In genomic region chr19:45515807-45516401, GRCh38 we compare ENCODE assay signal across 9 cellular contexts. TPM values are rescaled to one million over a fixed set of nuclear protein-coding genes. Genes with fewer than 3 reads are reported as not detected.
A peak's percentile ranks its signal among the peaks of the same experiment; 100 is the strongest.
DNase-seq lines count a peak whose midpoint lies in the region; ATAC-seq and TF ChIP-seq lines count a peak whose summit lies in the region.
"Had no signal": no experiment of that assay in that cellular context is flagged by ENCODE, and none has a peak within 500 bp of the region (broad histone marks: within the 10 kb centered on the region; RNA-seq: fewer than 3 reads in every experiment).

No MANE protein-coding gene starts in this region.

- peak overlapping the region; percentile 47; the same call in 1 of the 2 replicates for H3K9ac ChIP-seq in OCI-LY3 (ENCODE audit: low read length)

- H3K4me2 ChIP-seq in OCI-LY3 (ENCODE audit: low read length): no peak overlapping the region

- H3K4me1 Mint-ChIP-seq in CD4-positive, CD25-positive, alpha-beta regulatory T cell: peaks cover 0 to 57% (median 25%) of the 10 kb centered on the region in 4 donors
- H3K4me1 Mint-ChIP-seq in dendritic cell treated with granulocyte-macrophage colony-stimulating factor and Interleukin-4, amounts not matched to agents 40 ng/mL and 50 ng/mL, for 4 days (ENCODE audit: low read depth): peaks cover 90% of the 10 kb centered on the region

- no peaks in the 10 kb centered on the region for H3K9me3 Mint-ChIP-seq in CD4-positive, CD25-positive, alpha-beta regulatory T cell
- H3K9me3 Mint-ChIP-seq in dendritic cell treated with granulocyte-macrophage colony-stimulating factor and Interleukin-4, amounts not matched to agents 40 ng/mL and 50 ng/mL, for 4 days: no peaks in the 10 kb centered on the region

- TF ChIP-seq CTCF in OCI-LY3 (IDR thresholded peaks at IDR 0.05; ENCODE audit: low read depth, low read length): no peak

- H2AFZ ChIP-seq in OCI-LY3 (ENCODE audit: low read depth, low read length): no peak overlapping the region

- H4K20me1 ChIP-seq in OCI-LY3 (ENCODE audit: insufficient read depth, low read length): peaks cover 19% of the 10 kb centered on the region

- peak overlapping the region; percentile 56 to 91 (median 91) for H3K27ac Mint-ChIP-seq in CD4-positive, CD25-positive, alpha-beta regulatory T cell
- peak overlapping the region; percentile 94 for H3K27ac Mint-ChIP-seq in dendritic cell treated with granulocyte-macrophage colony-stimulating factor and Interleukin-4, amounts not matched to agents 40 ng/mL and 50 ng/mL, for 4 days

- peak overlapping the region; percentile 76 for H3K27ac ChIP-seq in CD4-positive, CD25-positive, alpha-beta regulatory T cell (ENCODE audit: insufficient read depth, low read length, poor library complexity, severe bottlenecking)
- H3K27ac ChIP-seq in OCI-LY3 (ENCODE audit: low read length) (peak overlapping the region; percentile 80), muscle layer of duodenum (ENCODE audit: low read length) (peak overlapping the region; percentile 85), substantia nigra (ENCODE audit: low read depth, low read length, poor library complexity, severe bottlenecking) (no peak overlapping the region)

- peak overlapping the region in 2 of 4 donors; percentile 43 to 66 for H3K4me3 Mint-ChIP-seq in CD4-positive, CD25-positive, alpha-beta regulatory T cell
- H3K4me3 Mint-ChIP-seq in dendritic cell treated with granulocyte-macrophage colony-stimulating factor and Interleukin-4, amounts not matched to agents 40 ng/mL and 50 ng/mL, for 4 days: peak overlapping the region; percentile 76

- intact Hi-C loops in dendritic cell treated with granulocyte-macrophage colony-stimulating factor and Interleukin-4, amounts not matched to agents 40 ng/mL and 50 ng/mL, for 4 days (cut with micrococcal nuclease): loop anchor here (1.0 kb wide), 1 partner anchor 7 kb away; no protein-coding TSS in a partner anchor

- H3K36me3 ChIP-seq in CD4-positive, CD25-positive, alpha-beta regulatory T cell (ENCODE audit: control insufficient read depth, insufficient read depth, low read length): peaks cover 28% of the 10 kb centered on the region
- peaks cover 35% of the 10 kb centered on the region for H3K36me3 ChIP-seq in OCI-LY3 (replicated peaks; ENCODE audit: low read depth, low read length)
- H3K36me3 ChIP-seq in muscle layer of duodenum (ENCODE audit: control insufficient read depth in 1 of 2, insufficient read depth in 2 of 2, low read length in 2 of 2): peaks cover 10 to 29% of the 10 kb centered on the region in 2 donors

- no peaks in the 10 kb centered on the region for H3K27me3 ChIP-seq in CD4-positive, CD25-positive, alpha-beta regulatory T cell (ENCODE audit: control insufficient read depth, insufficient read depth, low read length)
- H3K27me3 ChIP-seq in OCI-LY3 (ENCODE audit: low read depth, low read length): no peaks in the 10 kb centered on the region
- no peaks in the 10 kb centered on the region for H3K27me3 ChIP-seq in muscle layer of duodenum (ENCODE audit: low read depth, low read length)

- peaks cover 8% of the 10 kb centered on the region for H3K36me3 Mint-ChIP-seq in CD4-positive, CD25-positive, alpha-beta regulatory T cell
- peaks cover 92% of the 10 kb centered on the region for H3K36me3 Mint-ChIP-seq in dendritic cell treated with granulocyte-macrophage colony-stimulating factor and Interleukin-4, amounts not matched to agents 40 ng/mL and 50 ng/mL, for 4 days (ENCODE audit: low read depth)

- H3K79me2 ChIP-seq in OCI-LY3 (ENCODE audit: low read length): peaks cover 56% of the 10 kb centered on the region

- H3K9me3 ChIP-seq in CD4-positive, CD25-positive, alpha-beta regulatory T cell (ENCODE audit: control insufficient read depth in 2 of 2, low read length in 2 of 2): no peaks in the 10 kb centered on the region
- H3K9me3 ChIP-seq in OCI-LY3 (ENCODE audit: insufficient read depth, low read length) (no peaks in the 10 kb centered on the region), muscle layer of duodenum (ENCODE audit: control insufficient read depth in 1 of 2, low read length in 2 of 2) (no peaks in the 10 kb centered on the region)

- no peak for DNase-seq in CD4-positive, CD25-positive, alpha-beta regulatory T cell
- DNase-seq in substantia nigra (lab: John Stamatoyannopoulos, UW) (no peak), HuH-7 (ENCODE audit: low spot score) (no peak), superior temporal gyrus (ENCODE audit: extremely low spot score) (no peak)
- DNase-seq: NCI-H187 had no signal

- no peak overlapping the region for H3K4me3 ChIP-seq in CD4-positive, CD25-positive, alpha-beta regulatory T cell (ENCODE audit: low read depth, low read length)
- H3K4me3 ChIP-seq in OCI-LY3 (ENCODE audit: low read length) (no peak overlapping the region), muscle layer of duodenum (ENCODE audit: low read depth in 1 of 2, low read length in 2 of 2) (peak overlapping the region in 1 of 2 donors; percentile 8)

- no peak for ATAC-seq in CD4-positive, CD25-positive, alpha-beta regulatory T cell (ENCODE audit: low read depth in 2 of 2)
- no peak for ATAC-seq in HG03108 (IDR thresholded peaks at IDR 0.05; ENCODE audit: unreplicated experiment)

- peaks cover 48% of the 10 kb centered on the region for H3K4me1 ChIP-seq in CD4-positive, CD25-positive, alpha-beta regulatory T cell (ENCODE audit: control insufficient read depth, insufficient read depth, low read length, poor library complexity, severe bottlenecking)
- H3K4me1 ChIP-seq in OCI-LY3 (ENCODE audit: low read length) (peaks cover 32% of the 10 kb centered on the region), muscle layer of duodenum (ENCODE audit: control insufficient read depth in 1 of 2, insufficient read depth in 2 of 2, low read length in 2 of 2) (peaks cover 2 to 33% of the 10 kb centered on the region in 2 donors)

- no peaks in the 10 kb centered on the region for H3K27me3 Mint-ChIP-seq in CD4-positive, CD25-positive, alpha-beta regulatory T cell
- H3K27me3 Mint-ChIP-seq in dendritic cell treated with granulocyte-macrophage colony-stimulating factor and Interleukin-4, amounts not matched to agents 40 ng/mL and 50 ng/mL, for 4 days: no peaks in the 10 kb centered on the region

RNA-seq across cellular contexts. Expression of gene VASP, which starts 8.6 kb away (rescaled TPM):
- 115 TPM for total RNA-seq in CD4-positive, CD25-positive, alpha-beta regulatory T cell
- polyA plus RNA-seq in CD4-positive, CD25-positive, alpha-beta regulatory T cell: 10 to 100 TPM; 40.3 to 53.2 (median 50.4) TPM

RNA-seq across cellular contexts. Expression of gene PPM1N, which starts 17.7 kb away (rescaled TPM):
- 2.3 TPM for total RNA-seq in CD4-positive, CD25-positive, alpha-beta regulatory T cell
- 1 to 10 TPM; 2.5 to 6.7 (median 3.7) TPM for polyA plus RNA-seq in CD4-positive, CD25-positive, alpha-beta regulatory T cell

RNA-seq across cellular contexts. Expression of gene RTN2, which starts 19.1 kb away (rescaled TPM):
- total RNA-seq in CD4-positive, CD25-positive, alpha-beta regulatory T cell: 1.5 TPM
- under 1 TPM; 0.09 to 0.88 (median 0.28) TPM for polyA plus RNA-seq in CD4-positive, CD25-positive, alpha-beta regulatory T cell

RNA-seq across cellular contexts. Expression of gene FOSB, which starts 48.1 kb away (rescaled TPM):
- 731 TPM for total RNA-seq in CD4-positive, CD25-positive, alpha-beta regulatory T cell
- 10 to 100 TPM in 2 of 4 donors, 1 to 10 TPM in 2; 5.2 to 12.7 (median 9.6) TPM for polyA plus RNA-seq in CD4-positive, CD25-positive, alpha-beta regulatory T cell
